ENCODE assay signal across 29 cellular contexts in genomic region chr14:101881426-101881825, GRCh38.
A peak's percentile ranks its signal among the peaks of the same experiment; 100 is the strongest.
DNase-seq lines count a peak whose midpoint lies in the region; ATAC-seq and TF ChIP-seq lines count a peak whose summit lies in the region.
"Had no signal": no experiment of that assay in that cellular context is flagged by ENCODE, and none has a peak within 500 bp of the region (broad histone marks: within the 10 kb centered on the region; RNA-seq: fewer than 3 reads in every experiment).

No MANE protein-coding gene starts in this region.

- DNase-seq in activated T-cell treated with anti-CD3 and anti-CD28 coated beads, Interleukin-2, amount 50 U/mL, for 72 hours = no peak
- DNase-seq in activated T-cell treated with anti-CD3 and anti-CD28 coated beads, Interleukin-2, amount 50 U/mL, for 1 hour = no peak
- DNase-seq in mesenteric fat pad (ENCODE audit: low spot score) (peak; percentile 68), DMS153 (lab: John Stamatoyannopoulos, UW) (no peak), left colon (no peak)
- DNase-seq: aorta; BE2C; Caco-2; cortex of kidney; DMS79; foreskin fibroblast; GDM1; MV-4-11; NCI-H1436 treated with DMSO at 0.1 percent for 48 hours; NCI-H2107; NCI-H446; nucleus accumbens; stimulated activated CD8-positive, alpha-beta memory T cell treated with anti-CD3 and anti-CD28 coated beads, Interleukin-4, amount 100 ng/mL, for 48 hours; T-helper 2 cell; transverse colon had no signal

- H3K27me3 ChIP-seq in BLaER1 treated with 17β-estradiol and CSF1 and Interleukin-3, amounts not matched to agents 10 nM and 100 nM = no peaks in the 10 kb centered on the region; a peak in 1 of 22 replicates
- H3K27me3 ChIP-seq: BE2C, cardiac muscle cell, transverse colon had no signal

- peak overlapping the region in 9 of 11 experiments; percentile 96 to 100 (median 99); a peak in 17 of 22 replicates for H3K27ac ChIP-seq in BLaER1 treated with 17β-estradiol and CSF1 and Interleukin-3, amounts not matched to agents 10 nM and 100 nM
- H3K27ac ChIP-seq: cardiac muscle cell, RWPE1, SK-N-MC, skin epidermis, transverse colon had no signal

- peak overlapping the region; percentile 20 to 27 for H3K4me3 Mint-ChIP-seq in activated T-cell treated with anti-CD3 and anti-CD28 coated beads, Interleukin-2, amount 50 U/mL, for 72 hours
- H3K4me3 Mint-ChIP-seq in activated T-helper 17 cell treated with anti-CD3 and anti-CD28 coated beads, Interleukin-2, amount 50 U/mL, for 72 hours = no peak overlapping the region
- H3K4me3 Mint-ChIP-seq: endodermal cell had no signal

- peaks cover 53 to 82% (median 62%) of the 10 kb centered on the region in 11 experiments for H3K36me3 ChIP-seq in BLaER1 treated with 17β-estradiol and CSF1 and Interleukin-3, amounts not matched to agents 10 nM and 100 nM

- H4K20me1 ChIP-seq in BLaER1 treated with 17β-estradiol and CSF1 and Interleukin-3, amounts not matched to agents 10 nM and 100 nM = peaks cover 0 to 20% (median 0%) of the 10 kb centered on the region in 11 experiments; a peak in 3 of 22 replicates

- peaks cover 11 to 49% of the 10 kb centered on the region in 2 donors for H3K36me3 Mint-ChIP-seq in activated T-cell treated with anti-CD3 and anti-CD28 coated beads, Interleukin-2, amount 50 U/mL, for 72 hours (ENCODE audit: insufficient read depth in 2 of 2)
- peaks cover 85% of the 10 kb centered on the region for H3K36me3 Mint-ChIP-seq in activated T-helper 17 cell treated with anti-CD3 and anti-CD28 coated beads, Interleukin-2, amount 50 U/mL, for 72 hours (ENCODE audit: low read depth)

- peak overlapping the region; percentile 54 for H3K27ac Mint-ChIP-seq in activated T-cell treated with anti-CD3 and anti-CD28 coated beads, Interleukin-2, amount 50 U/mL, for 72 hours
- peak overlapping the region; percentile 23 for H3K27ac Mint-ChIP-seq in activated T-helper 17 cell treated with anti-CD3 and anti-CD28 coated beads, Interleukin-2, amount 50 U/mL, for 72 hours
- H3K27ac Mint-ChIP-seq: endodermal cell had no signal

- peaks cover 65% of the 10 kb centered on the region for H3K4me1 Mint-ChIP-seq in activated T-cell treated with anti-CD3 and anti-CD28 coated beads, Interleukin-2, amount 50 U/mL, for 72 hours (ENCODE audit: low read depth)
- peaks cover 34% of the 10 kb centered on the region for H3K4me1 Mint-ChIP-seq in activated T-helper 17 cell treated with anti-CD3 and anti-CD28 coated beads, Interleukin-2, amount 50 U/mL, for 72 hours
- H3K4me1 Mint-ChIP-seq: endodermal cell had no signal

- no peak for ATAC-seq in activated T-cell treated with anti-CD3 and anti-CD28 coated beads, Interleukin-2, amount 50 U/mL, for 72 hours (replicated peaks in 1 of 2)
- no peak for ATAC-seq in activated T-helper 17 cell treated with anti-CD3 and anti-CD28 coated beads, Interleukin-2, amount 50 U/mL, for 72 hours (replicated peaks)
- ATAC-seq in left colon (no peak), SK-N-SH treated with all-trans-retinoic acid at 6 μM for 48 hours (no peak)
- ATAC-seq: esophagus mucosa had no signal

- intact Hi-C loops in left colon (cut with DNase I, micrococcal nuclease) = no loop called here

- H3K4me3 ChIP-seq in BLaER1 treated with 17β-estradiol and CSF1 and Interleukin-3, amounts not matched to agents 10 nM and 100 nM = peak overlapping the region in 1 of 10 experiments; percentile 59; a peak in 1 of 20 replicates
- H3K4me3 ChIP-seq: cardiac muscle cell, SK-N-MC, skin epidermis, transverse colon had no signal

- peaks cover 0 to 24% (median 19%) of the 10 kb centered on the region in 11 experiments; a peak in 15 of 22 replicates for H3K9me3 ChIP-seq in BLaER1 treated with 17β-estradiol and CSF1 and Interleukin-3, amounts not matched to agents 10 nM and 100 nM (replicated peaks in 1 of 11)
- H3K9me3 ChIP-seq: BE2C, Caco-2, transverse colon had no signal

- H3K27me3 Mint-ChIP-seq in activated T-cell treated with anti-CD3 and anti-CD28 coated beads, Interleukin-2, amount 50 U/mL, for 72 hours (ENCODE audit: low read depth) = no peaks in the 10 kb centered on the region
- no peaks in the 10 kb centered on the region for H3K27me3 Mint-ChIP-seq in activated T-helper 17 cell treated with anti-CD3 and anti-CD28 coated beads, Interleukin-2, amount 50 U/mL, for 72 hours

- no peaks in the 10 kb centered on the region for H3K9me3 Mint-ChIP-seq in activated T-cell treated with anti-CD3 and anti-CD28 coated beads, Interleukin-2, amount 50 U/mL, for 72 hours
- no peaks in the 10 kb centered on the region for H3K9me3 Mint-ChIP-seq in activated T-helper 17 cell treated with anti-CD3 and anti-CD28 coated beads, Interleukin-2, amount 50 U/mL, for 72 hours

- H3K4me1 ChIP-seq in BLaER1 treated with 17β-estradiol and CSF1 and Interleukin-3, amounts not matched to agents 10 nM and 100 nM = peaks cover 39 to 67% (median 59%) of the 10 kb centered on the region in 10 experiments
- H3K4me1 ChIP-seq: Caco-2 had no signal

- peak overlapping the region in 8 of 11 experiments; percentile 87 to 98 (median 95); a peak in 14 of 22 replicates for H3K4me2 ChIP-seq in BLaER1 treated with 17β-estradiol and CSF1 and Interleukin-3, amounts not matched to agents 10 nM and 100 nM

- H3K9ac ChIP-seq in BLaER1 treated with 17β-estradiol and CSF1 and Interleukin-3, amounts not matched to agents 10 nM and 100 nM = peak overlapping the region in 6 of 11 experiments; percentile 18 to 98 (median 96); a peak in 7 of 22 replicates

TF ChIP-seq in SK-N-SH treated with all-trans-retinoic acid at 6 μM for 48 hours, 23 proteins besides CTCF, POLR2A, EP300 and RAD21:
- TF ChIP-seq ZFP30 (CRISPR knock-in tag; IDR thresholded peaks at IDR 0.05) (no peak), ISL1 (CRISPR knock-in tag; IDR thresholded peaks at IDR 0.05) (no peak)
